Comparison of ENCODE assay signal across 1 cellular context in genomic region chr16:8953064-8953463, GRCh38.
TF ChIP-seq lines count a peak whose summit lies in the region.

No MANE protein-coding gene starts in this region.

TF ChIP-seq in GM12878, 131 proteins besides CTCF, POLR2A, EP300 and RAD21:
- no peak for TF ChIP-seq MXI1 (IDR thresholded peaks at IDR 0.05; ENCODE audit: low read depth, low read length)
- TF ChIP-seq RUNX3 (IDR thresholded peaks at IDR 0.05; ENCODE audit: low read length), result no peak
- 0 out of 2 replicates have a peak, but pooled peaks have one; percentile 8 for TF ChIP-seq MLLT1 (IDR thresholded peaks at IDR 0.05)
